ENCODE assay signal across 12 cellular contexts in the genomic region with DNA sequence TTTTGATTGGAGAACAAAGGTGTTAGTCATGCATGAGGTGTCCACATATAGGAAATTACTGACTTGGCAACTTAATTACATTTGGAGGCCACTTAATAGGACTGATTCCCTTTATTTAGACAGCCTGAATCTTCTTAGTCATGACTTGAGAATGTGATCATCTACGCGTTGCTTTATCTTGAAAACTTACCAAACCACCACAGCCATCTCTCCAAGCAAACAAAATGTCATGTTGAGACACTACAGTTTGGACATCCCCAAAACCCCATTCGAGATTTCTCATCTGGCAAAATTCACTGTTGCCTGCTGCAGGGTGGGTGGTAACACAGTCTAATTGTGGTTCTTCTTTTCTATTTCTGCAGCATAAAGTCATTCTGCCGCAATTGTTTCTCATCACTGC.
DNase-seq lines count a peak whose midpoint lies in the region; ATAC-seq and TF ChIP-seq lines count a peak whose summit lies in the region.
"Had no signal": no experiment of that assay in that cellular context is flagged by ENCODE, and none has a peak within 500 bp of the region (broad histone marks: within the 10 kb centered on the region; RNA-seq: fewer than 3 reads in every experiment).

No MANE protein-coding gene starts in this region.

- no peak overlapping the region for H3K4me3 ChIP-seq in BJ (ENCODE audit: low read depth, low read length)
- H3K4me3 ChIP-seq: adrenal gland had no signal

- POLR2A ChIA-PET in BJ (lab: Charles Lee) = no interaction called here

- no peak for TF ChIP-seq CTCF in BJ (IDR thresholded peaks at IDR 0.05; ENCODE audit: insufficient read depth, low read depth, low read length)

- intact Hi-C loops in cardiac septum (cut with DNase I) = loop anchor here (5.0 kb wide), 1 partner anchor 52 kb away; no protein-coding TSS in a partner anchor

- DNase-seq in BJ (ENCODE audit: low read depth) (peak; percentile 31), RPMI7951 (ENCODE audit: low read depth) (peak; percentile 85), fibroblast of gingiva (ENCODE audit: low read depth) (peak; percentile 98), non-pigmented ciliary epithelial cell (ENCODE audit: low read depth) (peak; percentile 63), cardiac septum (ENCODE audit: low spot score) (no peak), RKO (ENCODE audit: low spot score) (no peak)
- DNase-seq: activated B cell treated with CpG ODN at 0.5 μM for 24 hours; adrenal gland; CD8-positive, alpha-beta T cell; stimulated activated naive CD8-positive, alpha-beta T cell treated with anti-CD3 and anti-CD28 coated beads, Interleukin-15, Interleukin-2, amounts not matched to agents 100 U/mL and 50 U/mL, for 24 hours had no signal

- no peaks in the 10 kb centered on the region for H3K36me3 ChIP-seq in BJ (ENCODE audit: control insufficient read depth, insufficient read depth, low read length)
- H3K36me3 ChIP-seq: adrenal gland had no signal

- CTCF ChIA-PET in BJ (lab: Yijun Ruan, JAX) = no interaction called here

- ATAC-seq in GM18867 (IDR thresholded peaks at IDR 0.05; ENCODE audit: unreplicated experiment) = no peak
- ATAC-seq in GM21825 (IDR thresholded peaks at IDR 0.05; ENCODE audit: unreplicated experiment) = no peak
- ATAC-seq: CD8-positive, alpha-beta T cell; stimulated activated naive CD8-positive, alpha-beta T cell treated with anti-CD3 and anti-CD28 coated beads, Interleukin-15, Interleukin-2, amounts not matched to agents 100 U/mL and 50 U/mL, for 24 hours had no signal

- peaks cover 2% of the 10 kb centered on the region for H3K27me3 ChIP-seq in BJ (ENCODE audit: control insufficient read depth, insufficient read depth, low read length)
- H3K27me3 ChIP-seq: adrenal gland had no signal

Comparison
In these comparisons a context has a peak if more than half of its experiments do, and no peak if none do; other contexts are left out.
1. DNase-seq: peak in BJ (single experiment), RPMI7951 (single experiment), fibroblast of gingiva (single experiment) and non-pigmented ciliary epithelial cell (single experiment); none in cardiac septum (single experiment) and RKO (single experiment).